22 cellular contexts compared by ENCODE assay signal in genomic region chr5:42467981-42468524, GRCh38. TPM values are rescaled to one million over a fixed set of nuclear protein-coding genes. Genes with fewer than 3 reads are reported as not detected.
"Had no signal": no experiment of that assay in that cellular context is flagged by ENCODE, and none has a peak within 500 bp of the region (broad histone marks: within the 10 kb centered on the region; RNA-seq: fewer than 3 reads in every experiment).

No MANE protein-coding gene starts in this region.

- ATAC-seq: effector memory CD8-positive, alpha-beta T cell; gastrocnemius medialis; left ventricle myocardium superior; lower lobe of right lung; naive thymus-derived CD8-positive, alpha-beta T cell; sciatic nerve; stimulated activated naive B cell treated with anti-CD40 and anti-IgM and Interleukin-4, amounts not matched to agents 10 μg/mL and 1 μg/mL and 100 μg/mL, for 72 hours; upper lobe of right lung had no signal

- H3K4me1 ChIP-seq: lower lobe of right lung, right atrium auricular region, transverse colon, upper lobe of right lung, vagina had no signal

- H3K36me3 ChIP-seq: lower lobe of right lung, prostate gland, right atrium auricular region, thoracic aorta, transverse colon, upper lobe of right lung, vagina had no signal

- H3K4me3 ChIP-seq: gastrocnemius medialis, lower lobe of right lung, prostate gland, right atrium auricular region, smooth muscle cell, thoracic aorta, transverse colon, upper lobe of right lung, vagina had no signal

- H3K27me3 ChIP-seq: gastrocnemius medialis, right atrium auricular region, transverse colon, upper lobe of right lung, vagina had no signal

- H3K4me2 ChIP-seq: smooth muscle cell had no signal

- H3K9me3 ChIP-seq: gastrocnemius medialis, lower lobe of right lung, prostate gland, right atrium auricular region, thoracic aorta, transverse colon, upper lobe of right lung, vagina had no signal

- H3K27ac ChIP-seq: lower lobe of right lung, prostate gland, right atrium auricular region, thoracic aorta, transverse colon, upper lobe of right lung, vagina had no signal

- DNase-seq: cortex of kidney; effector memory CD8-positive, alpha-beta T cell; foreskin fibroblast; gastrocnemius medialis; head of caudate nucleus; left ventricle myocardium superior; lower lobe of right lung; naive thymus-derived CD8-positive, alpha-beta T cell; nephron progenitor cell; nucleus accumbens; stimulated activated CD4-positive, alpha-beta T cell treated with anti-CD3 and anti-CD28 coated beads, Interleukin-12 subunit alpha, Interleukin-12 subunit beta, amount 100 ng/mL, for 4 hours; stimulated activated CD4-positive, alpha-beta T cell treated with anti-CD3 and anti-CD28 coated beads, Interleukin-1b, Interleukin-23, amount 100 ng/mL, for 48 hours; stimulated activated CD4-positive, alpha-beta T cell treated with anti-CD3 and anti-CD28 coated beads, Interleukin-4, amount 100 ng/mL, for 1 hour; stimulated activated naive B cell treated with anti-CD40 and anti-IgM and Interleukin-4, amounts not matched to agents 10 μg/mL and 1 μg/mL and 100 μg/mL, for 72 hours; transverse colon; upper lobe of right lung had no signal

RNA-seq across cellular contexts. Expression of gene GHR, which starts 44.8 kb away (rescaled TPM):
- total RNA-seq: naive thymus-derived CD8-positive, alpha-beta T cell had no signal
